2 cellular contexts compared by ENCODE assay signal in genomic region chr3:14144423-14145075, GRCh38.
TF ChIP-seq lines count a peak whose summit lies in the region.

No MANE protein-coding gene starts in this region.

TF ChIP-seq in HEK293, 187 proteins besides CTCF, POLR2A, EP300 and RAD21 (continued from another document and continues in another):
- TF ChIP-seq ZNF785 (tag by site-specific recombination; IDR thresholded peaks at IDR 0.05) = no peak
- TF ChIP-seq ZNF549 (tag by site-specific recombination; IDR thresholded peaks at IDR 0.05) = no peak
- peak; percentile 66; the same call in 1 of the 2 replicates for TF ChIP-seq ZBTB17 (tag by site-specific recombination; IDR thresholded peaks at IDR 0.05)
- no peak for TF ChIP-seq ZNF140 (tag by site-specific recombination; IDR thresholded peaks at IDR 0.05)
- TF ChIP-seq ZNF341 (tag by site-specific recombination; IDR thresholded peaks at IDR 0.05; ENCODE audit: low read depth) = no peak
- peak; percentile 47; the same call in 1 of the 2 replicates for TF ChIP-seq GLIS1 (tag by site-specific recombination; IDR thresholded peaks at IDR 0.05)
- TF ChIP-seq ZNF169 (tag by site-specific recombination; IDR thresholded peaks at IDR 0.05) = no peak
- TF ChIP-seq GFI1B (tag by site-specific recombination; IDR thresholded peaks at IDR 0.05) = no peak
- no peak for TF ChIP-seq ZNF555 (tag by site-specific recombination; conservative IDR thresholded peaks at IDR 0.05)
- TF ChIP-seq ZNF155 (tag by site-specific recombination; IDR thresholded peaks at IDR 0.05) = no peak
- TF ChIP-seq MZF1 (tag by site-specific recombination; IDR thresholded peaks at IDR 0.05; ENCODE audit: borderline replicate concordance) = no peak
- TF ChIP-seq ZNF132 (tag by site-specific recombination; IDR thresholded peaks at IDR 0.05; ENCODE audit: borderline replicate concordance) = no peak
- no peak for TF ChIP-seq ATF2 (tag by site-specific recombination; IDR thresholded peaks at IDR 0.05; ENCODE audit: low read depth)
- no peak for TF ChIP-seq ZNF830 (tag by site-specific recombination; IDR thresholded peaks at IDR 0.05; ENCODE audit: low read depth)
- peak; percentile 38; the same call in 1 of the 2 replicates for TF ChIP-seq ZNF76 (tag by site-specific recombination; IDR thresholded peaks at IDR 0.05; ENCODE audit: borderline replicate concordance, low read depth)
- peak; percentile 73; the same call in 1 of the 2 replicates for TF ChIP-seq ZFP69B (tag by site-specific recombination; IDR thresholded peaks at IDR 0.05)
- 0 out of 2 replicates have a peak, but pooled peaks have one; percentile 42 for TF ChIP-seq YY2 (tag by site-specific recombination; IDR thresholded peaks at IDR 0.05)
- TF ChIP-seq HOXA7 (CRISPR knock-in tag; IDR thresholded peaks at IDR 0.05; ENCODE audit: borderline replicate concordance) = no peak
- peak; percentile 53; the same call in 1 of the 2 replicates for TF ChIP-seq TSHZ1 (tag by site-specific recombination; IDR thresholded peaks at IDR 0.05; ENCODE audit: borderline replicate concordance)
- TF ChIP-seq GLI4 (tag by site-specific recombination; IDR thresholded peaks at IDR 0.05) = no peak
- no peak for TF ChIP-seq ZNF600 (tag by site-specific recombination; IDR thresholded peaks at IDR 0.05)
- no peak; the same call in 1 of the 2 replicates for TF ChIP-seq ZNF394 (tag by site-specific recombination; IDR thresholded peaks at IDR 0.05; ENCODE audit: borderline replicate concordance)
- TF ChIP-seq ZNF175 (tag by site-specific recombination; IDR thresholded peaks at IDR 0.05) = no peak
- no peak for TF ChIP-seq KLF7 (tag by site-specific recombination; IDR thresholded peaks at IDR 0.05; ENCODE audit: borderline replicate concordance)
- TF ChIP-seq ZNF239 (tag by site-specific recombination; IDR thresholded peaks at IDR 0.05) = no peak
- peak; percentile 49 for TF ChIP-seq FEZF1 (tag by site-specific recombination; IDR thresholded peaks at IDR 0.05)
- no peak for TF ChIP-seq ZFP41 (tag by site-specific recombination; IDR thresholded peaks at IDR 0.05; ENCODE audit: borderline replicate concordance)
- TF ChIP-seq ZNF501 (tag by site-specific recombination; IDR thresholded peaks at IDR 0.05) = no peak
- TF ChIP-seq PRDM4 (tag by site-specific recombination; IDR thresholded peaks at IDR 0.05) = peak; percentile 48; the same call in 1 of the 2 replicates
- TF ChIP-seq ZNF426 (tag by site-specific recombination; IDR thresholded peaks at IDR 0.05) = no peak

TF ChIP-seq in K562, 482 proteins besides CTCF, POLR2A, EP300 and RAD21 (continued from another document and continues in another):
- TF ChIP-seq CHD7 (IDR thresholded peaks at IDR 0.05; ENCODE audit: low read depth, low read length) (no peak), NRF1 (conservative IDR thresholded peaks at IDR 0.05 in 1 of 2, IDR thresholded peaks at IDR 0.05 in 1 of 2) (no peak; a peak in 1 of 4 replicates), EWSR1 (IDR thresholded peaks at IDR 0.05; ENCODE audit: borderline replicate concordance, low read depth, partially characterized antibody) (no peak), DPF2 (IDR thresholded peaks at IDR 0.05) (peak; percentile 84), E2F3 (CRISPR knock-in tag; IDR thresholded peaks at IDR 0.05) (no peak), ZNF197 (CRISPR knock-in tag; IDR thresholded peaks at IDR 0.05; ENCODE audit: low read depth) (no peak), FOSL1 (tag; conservative IDR thresholded peaks at IDR 0.05) (peak; percentile 100), TCF7L2 (IDR thresholded peaks at IDR 0.05; ENCODE audit: low read depth, low read length) (no peak), NR2C2 (CRISPR knock-in tag; IDR thresholded peaks at IDR 0.05) (no peak), NR2C2 (tag; IDR thresholded peaks at IDR 0.05) (no peak), ZBTB33 (CRISPR knock-in tag; IDR thresholded peaks at IDR 0.05) (no peak), RBM17 (IDR thresholded peaks at IDR 0.05; ENCODE audit: borderline replicate concordance, low read depth, low read length) (no peak), KHSRP (IDR thresholded peaks at IDR 0.05) (no peak), ZBTB26 (CRISPR knock-in tag; IDR thresholded peaks at IDR 0.05) (no peak), MTF1 (CRISPR knock-in tag; IDR thresholded peaks at IDR 0.05; ENCODE audit: borderline replicate concordance) (no peak), COPS2 (conservative IDR thresholded peaks at IDR 0.05) (no peak), ZNF239 (CRISPR knock-in tag; IDR thresholded peaks at IDR 0.05) (no peak), NR1H2 (CRISPR knock-in tag; IDR thresholded peaks at IDR 0.05) (no peak), POLR3A (IDR thresholded peaks at IDR 0.05; ENCODE audit: borderline replicate concordance, extremely low read depth, insufficient read depth, insufficient read length) (no peak), GABPA (tag; conservative IDR thresholded peaks at IDR 0.05; ENCODE audit: low read depth) (no peak; the same call in 1 of the 2 replicates), TAF15 (IDR thresholded peaks at IDR 0.05; ENCODE audit: low read depth, low read length) (no peak), ZNF324 (CRISPR knock-in tag; IDR thresholded peaks at IDR 0.05) (no peak), PHB (CRISPR knock-in tag; IDR thresholded peaks at IDR 0.05) (no peak), RFX7 (CRISPR knock-in tag; IDR thresholded peaks at IDR 0.05) (no peak), GTF2B (IDR thresholded peaks at IDR 0.05; ENCODE audit: extremely low read depth, insufficient read length) (no peak), TCFL5 (CRISPR knock-in tag; conservative IDR thresholded peaks at IDR 0.05) (no peak)
- TF ChIP-seq, protein P1, sequence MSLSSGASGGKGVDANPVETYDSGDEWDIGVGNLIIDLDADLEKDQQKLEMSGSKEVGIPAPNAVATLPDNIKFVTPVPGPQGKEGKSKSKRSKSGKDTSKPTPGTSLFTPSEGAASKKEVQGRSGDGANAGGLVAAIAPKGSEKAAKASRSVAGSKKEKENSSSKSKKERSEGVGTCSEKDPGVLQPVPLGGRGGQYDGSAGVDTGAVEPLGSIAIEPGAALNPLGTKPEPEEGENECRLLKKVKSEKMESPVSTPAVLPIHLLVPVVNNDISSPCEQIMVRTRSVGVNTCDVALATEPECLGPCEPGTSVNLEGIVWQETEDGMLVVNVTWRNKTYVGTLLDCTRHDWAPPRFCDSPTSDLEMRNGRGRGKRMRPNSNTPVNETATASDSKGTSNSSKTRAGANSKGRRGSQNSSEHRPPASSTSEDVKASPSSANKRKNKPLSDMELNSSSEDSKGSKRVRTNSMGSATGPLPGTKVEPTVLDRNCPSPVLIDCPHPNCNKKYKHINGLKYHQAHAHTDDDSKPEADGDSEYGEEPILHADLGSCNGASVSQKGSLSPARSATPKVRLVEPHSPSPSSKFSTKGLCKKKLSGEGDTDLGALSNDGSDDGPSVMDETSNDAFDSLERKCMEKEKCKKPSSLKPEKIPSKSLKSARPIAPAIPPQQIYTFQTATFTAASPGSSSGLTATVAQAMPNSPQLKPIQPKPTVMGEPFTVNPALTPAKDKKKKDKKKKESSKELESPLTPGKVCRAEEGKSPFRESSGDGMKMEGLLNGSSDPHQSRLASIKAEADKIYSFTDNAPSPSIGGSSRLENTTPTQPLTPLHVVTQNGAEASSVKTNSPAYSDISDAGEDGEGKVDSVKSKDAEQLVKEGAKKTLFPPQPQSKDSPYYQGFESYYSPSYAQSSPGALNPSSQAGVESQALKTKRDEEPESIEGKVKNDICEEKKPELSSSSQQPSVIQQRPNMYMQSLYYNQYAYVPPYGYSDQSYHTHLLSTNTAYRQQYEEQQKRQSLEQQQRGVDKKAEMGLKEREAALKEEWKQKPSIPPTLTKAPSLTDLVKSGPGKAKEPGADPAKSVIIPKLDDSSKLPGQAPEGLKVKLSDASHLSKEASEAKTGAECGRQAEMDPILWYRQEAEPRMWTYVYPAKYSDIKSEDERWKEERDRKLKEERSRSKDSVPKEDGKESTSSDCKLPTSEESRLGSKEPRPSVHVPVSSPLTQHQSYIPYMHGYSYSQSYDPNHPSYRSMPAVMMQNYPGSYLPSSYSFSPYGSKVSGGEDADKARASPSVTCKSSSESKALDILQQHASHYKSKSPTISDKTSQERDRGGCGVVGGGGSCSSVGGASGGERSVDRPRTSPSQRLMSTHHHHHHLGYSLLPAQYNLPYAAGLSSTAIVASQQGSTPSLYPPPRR (CRISPR knock-in tag; IDR thresholded peaks at IDR 0.05; ENCODE audit: borderline replicate concordance) = no peak
